8 cellular contexts compared by ENCODE assay signal in genomic region chr22:35915477-35916013, GRCh38.
DNase-seq lines count a peak whose midpoint lies in the region; ATAC-seq and TF ChIP-seq lines count a peak whose summit lies in the region.

No MANE protein-coding gene starts in this region.

- H3K27ac Mint-ChIP-seq in Caco-2 (ENCODE audit: unreplicated experiment), result peak overlapping the region; percentile 76

- no peak for DNase-seq in Caco-2
- peak; percentile 99 for DNase-seq in NCI-H524 treated with DMSO at 0.1 percent for 48 hours (lab: John Stamatoyannopoulos, UW)
- DNase-seq in neuronal stem cell (ENCODE audit: low spot score), result no peak
- no peak for DNase-seq in activated CD4-positive, alpha-beta T cell treated with anti-CD3 and anti-CD28 coated beads, Interleukin-2, amount 50 U/mL, for 48 hours
- no peak for DNase-seq in HPDE6-E6E7 (ENCODE audit: extremely low spot score)

- H3K4me1 ChIP-seq in Caco-2 (peaks cover 38% of the 10 kb centered on the region), neuronal stem cell (ENCODE audit: control insufficient read depth in 2 of 2, insufficient read depth in 1 of 2, low read depth in 1 of 2, low read length in 2 of 2) (peaks cover 16 to 40% of the 10 kb centered on the region in 2 donors)

- H3K9me3 Mint-ChIP-seq in Caco-2 (ENCODE audit: unreplicated experiment), result no peaks in the 10 kb centered on the region

- H2BK12ac ChIP-seq in neuronal stem cell (ENCODE audit: low read length), result no peak overlapping the region

- H2BK15ac ChIP-seq in neuronal stem cell (ENCODE audit: low read length), result no peak overlapping the region

- no peak overlapping the region for H2AK5ac ChIP-seq in neuronal stem cell (ENCODE audit: low read depth, low read length)

- no peak overlapping the region for H3K14ac ChIP-seq in neuronal stem cell (ENCODE audit: low read length)

- H3K4me3 ChIP-seq in Caco-2 (ENCODE audit: low read depth, low read length) (peak overlapping the region; percentile 39), neuronal stem cell (ENCODE audit: low read length in 2 of 2) (peak overlapping the region in 1 of 2 donors; percentile 42)

- intact Hi-C loops in Caco-2 (cut with micrococcal nuclease; ENCODE audit: unreplicated experiment), result loop anchor here (2.0 kb wide), 2 partner anchors 21 to 75 kb away; no protein-coding TSS in a partner anchor

- H3K36me3 ChIP-seq in Caco-2 (ENCODE audit: control insufficient read depth, insufficient read depth, low read length), result no peaks in the 10 kb centered on the region
- no peaks in the 10 kb centered on the region for H3K36me3 ChIP-seq in neuronal stem cell (replicated peaks in 1 of 2; ENCODE audit: control insufficient read depth in 2 of 2, insufficient read depth in 2 of 2, low read length in 2 of 2)

- no peaks in the 10 kb centered on the region for H3K36me3 Mint-ChIP-seq in Caco-2 (ENCODE audit: insufficient read depth, unreplicated experiment)

- peaks cover 4% of the 10 kb centered on the region for H3K79me1 ChIP-seq in neuronal stem cell (ENCODE audit: low read depth, low read length)

- H3K23ac ChIP-seq in neuronal stem cell (ENCODE audit: low read depth, low read length, poor library complexity), result no peak overlapping the region

- H2AFZ ChIP-seq in neuronal stem cell (ENCODE audit: low read length), result peak overlapping the region; percentile 27

- no peak overlapping the region for H3K4ac ChIP-seq in neuronal stem cell (ENCODE audit: low read length)

- H3K4me2 ChIP-seq in neuronal stem cell (ENCODE audit: insufficient read depth, low read length, poor library complexity, severe bottlenecking), result peak overlapping the region; percentile 73

- peak overlapping the region; percentile 91 for H3K27ac ChIP-seq in neuronal stem cell (replicated peaks; ENCODE audit: low read length)

- H2BK120ac ChIP-seq in neuronal stem cell (ENCODE audit: low read depth, low read length), result no peak overlapping the region

- peaks cover 64% of the 10 kb centered on the region for H3K4me1 Mint-ChIP-seq in Caco-2 (ENCODE audit: low read depth, unreplicated experiment)

- H3K9me3 ChIP-seq in Caco-2 (no peaks in the 10 kb centered on the region), neuronal stem cell (replicated peaks in 1 of 2; ENCODE audit: control insufficient read depth in 2 of 2, insufficient read depth in 1 of 2, low read depth in 1 of 2, low read length in 2 of 2) (no peaks in the 10 kb centered on the region)

- H4K91ac ChIP-seq in neuronal stem cell (ENCODE audit: low read depth, low read length, poor library complexity), result no peak overlapping the region

- H3K9ac ChIP-seq in neuronal stem cell (ENCODE audit: low read depth, low read length, poor library complexity), result no peak overlapping the region

- H2BK5ac ChIP-seq in neuronal stem cell (ENCODE audit: low read length), result no peak overlapping the region

- POLR2A ChIA-PET in Caco-2 (lab: Charles Lee), result interaction anchor here (0.9 kb wide), 1 partner anchor 14 kb away, joined by 3 read pairs; no protein-coding TSS in a partner anchor

- peak overlapping the region; percentile 87 for H3K4me3 Mint-ChIP-seq in Caco-2 (ENCODE audit: unreplicated experiment)

- ATAC-seq in esophagus mucosa (peak; percentile 82), GM19324 (IDR thresholded peaks at IDR 0.05; ENCODE audit: low FRiP score, unreplicated experiment) (no peak), GM21825 (IDR thresholded peaks at IDR 0.05; ENCODE audit: unreplicated experiment) (no peak)

- H3K27me3 Mint-ChIP-seq in Caco-2 (ENCODE audit: insufficient read depth, unreplicated experiment), result no peaks in the 10 kb centered on the region

- CTCF ChIA-PET in Caco-2 (lab: Charles Lee), result interaction anchor here (0.6 to 1.2 kb wide), 3 partner anchors 68 to 150 kb away, joined by 3 to 4 read pairs (median 3); no protein-coding TSS in a partner anchor

- H3K18ac ChIP-seq in neuronal stem cell (ENCODE audit: low read length), result no peak overlapping the region

- TF ChIP-seq CTCF in Caco-2 (IDR thresholded peaks at IDR 0.05; ENCODE audit: insufficient read depth in 1 of 2, low read depth in 1 of 2, low read length in 1 of 2, severe bottlenecking in 1 of 2, unreplicated experiment in 1 of 2), result no peak

- H4K8ac ChIP-seq in neuronal stem cell (ENCODE audit: low read depth, low read length), result no peak overlapping the region

- no peaks in the 10 kb centered on the region for H3K27me3 ChIP-seq in Caco-2 (replicated peaks; ENCODE audit: control insufficient read depth, insufficient read depth, low read length)
- H3K27me3 ChIP-seq in neuronal stem cell (ENCODE audit: control insufficient read depth in 3 of 3, insufficient read depth in 3 of 3, low read depth in 1 of 3, low read length in 3 of 3), result no peaks in the 10 kb centered on the region

- no CpG with 5 or more reads among the region's 5 CpGs for WGBS in neuronal stem cell (ENCODE audit: extremely low coverage in 2 of 2, insufficient read length in 2 of 2, insufficient replicate concordance in 1 of 2), 2 donors

- no TSS peak for BruUV-seq in Caco-2 (replicated peaks; lab: Mats Ljungman, UMichigan)
